Comparison of ENCODE assay signal across 11 cellular contexts in genomic region chr12:129563266-129563665, GRCh38.
"Had no signal": no experiment of that assay in that cellular context is flagged by ENCODE, and none has a peak within 500 bp of the region (broad histone marks: within the 10 kb centered on the region; RNA-seq: fewer than 3 reads in every experiment).

No MANE protein-coding gene starts in this region.

- H3K9ac ChIP-seq: GM23248 had no signal

- H3K27me3 Mint-ChIP-seq: IgD-negative memory B cell had no signal

- H2AFZ ChIP-seq: GM23248 had no signal

- H3K9me3 ChIP-seq: HAP-1 had no signal

- H3K27ac ChIP-seq: GM23248, HL-60 had no signal

- ATAC-seq: HCT116, HepG2, K562 had no signal

- H3K27ac Mint-ChIP-seq: HFFc6, IgD-negative memory B cell had no signal

- H3K36me3 Mint-ChIP-seq: IgD-negative memory B cell had no signal

- H3K4me3 ChIP-seq: GM23248, HAP-1, K562 had no signal

- H3K4me1 ChIP-seq: HAP-1 had no signal

- DNase-seq: GM23248, GOT3, H7, HFFc6, KG1 had no signal

- H3K4me3 Mint-ChIP-seq: HFFc6, IgD-negative memory B cell had no signal

- H3K36me3 ChIP-seq: HAP-1 had no signal

- H3K4me1 Mint-ChIP-seq: IgD-negative memory B cell had no signal
